In the genomic region with DNA sequence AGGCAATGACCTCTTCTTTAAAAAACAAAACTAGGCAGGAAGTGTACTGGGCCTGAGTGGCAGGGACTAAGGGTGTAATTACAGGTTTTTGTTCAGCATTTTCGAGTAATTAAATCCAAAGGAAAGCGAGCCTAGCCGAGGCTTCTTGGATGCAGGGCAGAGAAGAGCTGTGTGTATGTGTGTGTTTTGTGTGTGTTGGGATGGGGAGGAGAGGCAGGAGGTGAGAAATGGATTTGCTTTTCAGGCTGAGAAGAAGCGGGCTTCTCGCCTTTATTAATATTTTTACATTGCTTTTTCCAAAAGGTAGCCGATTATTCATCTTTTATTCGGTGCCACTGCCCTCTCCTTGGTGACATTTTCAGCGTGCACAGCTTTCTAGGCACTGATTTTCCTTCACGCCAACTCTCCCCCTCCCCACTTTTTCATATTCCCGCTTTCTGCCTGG, we compare ENCODE assay signal across 8 cellular contexts. TPM values are rescaled to one million over a fixed set of nuclear protein-coding genes. Genes with fewer than 3 reads are reported as not detected.
A peak's percentile ranks its signal among the peaks of the same experiment; 100 is the strongest.
DNase-seq lines count a peak whose midpoint lies in the region; ATAC-seq and TF ChIP-seq lines count a peak whose summit lies in the region.

No MANE protein-coding gene starts in this region.

- no peaks in the 10 kb centered on the region for H3K36me3 Mint-ChIP-seq in activated CD8-positive, alpha-beta T cell treated with anti-CD3 and anti-CD28 coated beads for 36 hours (ENCODE audit: low read depth)

- peak overlapping the region; percentile 89 for H3K27ac Mint-ChIP-seq in activated CD8-positive, alpha-beta T cell treated with anti-CD3 and anti-CD28 coated beads for 36 hours

- CTCF ChIA-PET in activated CD8-positive, alpha-beta T cell treated with anti-CD3 and anti-CD28 coated beads for 36 hours (lab: Charles Lee): interaction anchor here (0.9 to 6.7 kb wide), 7 partner anchors 8 to 124 kb away, joined by 3 to 36 read pairs (median 3); a partner anchor contains a TSS

- no peak for ATAC-seq in heart left ventricle
- ATAC-seq in Right ventricle myocardium superior (ENCODE audit: poor library complexity): no peak
- ATAC-seq in activated CD8-positive, alpha-beta T cell treated with anti-CD3 and anti-CD28 coated beads for 36 hours: no peak
- no peak for ATAC-seq in lung (ENCODE audit: insufficient read depth, low FRiP score)
- no peak for ATAC-seq in upper lobe of left lung (ENCODE audit: low FRiP score in 2 of 2)
- ATAC-seq in HG02610 (IDR thresholded peaks at IDR 0.05; ENCODE audit: unreplicated experiment): no peak

- 68 to 78% (median 74%) methylated on average over 10 of the region's 10 CpGs for WGBS in heart left ventricle, 4 donors
- 69 to 72% methylated on average over 10 of the region's 10 CpGs for WGBS in lung, 2 donors
- 73 to 77% methylated on average over 10 of the region's 10 CpGs for WGBS in upper lobe of left lung, 2 donors

- H3K27me3 Mint-ChIP-seq in activated CD8-positive, alpha-beta T cell treated with anti-CD3 and anti-CD28 coated beads for 36 hours: no peaks in the 10 kb centered on the region

- TF ChIP-seq CTCF in heart left ventricle (IDR thresholded peaks at IDR 0.05): no peak
- TF ChIP-seq CTCF in activated CD8-positive, alpha-beta T cell treated with anti-CD3 and anti-CD28 coated beads for 36 hours (IDR thresholded peaks at IDR 0.05): no peak
- TF ChIP-seq CTCF in lung (IDR thresholded peaks at IDR 0.05; ENCODE audit: control extremely low read depth, extremely low read depth): no peak
- no peak for TF ChIP-seq CTCF in upper lobe of left lung (IDR thresholded peaks at IDR 0.05)

- peak overlapping the region in 11 of 12 donors; percentile 41 to 99 (median 97) for H3K27ac ChIP-seq in heart left ventricle
- H3K27ac ChIP-seq in lung (ENCODE audit: low read depth in 1 of 2, low read length in 1 of 2): peak overlapping the region; percentile 6 to 91
- peak overlapping the region; percentile 93 to 100 (median 97) for H3K27ac ChIP-seq in upper lobe of left lung

- H3K9me3 ChIP-seq in heart left ventricle: no peaks in the 10 kb centered on the region
- no peaks in the 10 kb centered on the region for H3K9me3 ChIP-seq in lung (ENCODE audit: control insufficient read depth in 2 of 2, insufficient read depth in 1 of 2, low read length in 1 of 2)
- H3K9me3 ChIP-seq in upper lobe of left lung: no peaks in the 10 kb centered on the region

- TF ChIP-seq EP300 in upper lobe of left lung (IDR thresholded peaks at IDR 0.05): no peak

- peak overlapping the region; percentile 68 for H3K4me3 Mint-ChIP-seq in activated CD8-positive, alpha-beta T cell treated with anti-CD3 and anti-CD28 coated beads for 36 hours

- H3K9me3 Mint-ChIP-seq in activated CD8-positive, alpha-beta T cell treated with anti-CD3 and anti-CD28 coated beads for 36 hours: no peaks in the 10 kb centered on the region

- POLR2A ChIA-PET in activated CD8-positive, alpha-beta T cell treated with anti-CD3 and anti-CD28 coated beads for 36 hours (lab: Charles Lee): interaction anchor here (0.5 to 5.8 kb wide), 8 partner anchors 10 to 1032 kb away, joined by 3 to 42 read pairs (median 4); a partner anchor contains a TSS

- H3K27me3 ChIP-seq in heart left ventricle (no peaks in the 10 kb centered on the region), lung (ENCODE audit: control insufficient read depth, insufficient read depth) (no peaks in the 10 kb centered on the region), upper lobe of left lung (no peaks in the 10 kb centered on the region)

- DNase-seq in heart left ventricle (no peak), Right ventricle myocardium superior (no peak), lung (ENCODE audit: low spot score) (no peak), upper lobe of left lung (no peak), OCI-M2 (lab: John Stamatoyannopoulos, UW; ENCODE audit: unreplicated experiment) (no peak), GM03348 (ENCODE audit: low spot score) (no peak)
- no peak for DNase-seq in activated CD8-positive, alpha-beta T cell treated with anti-CD3 and anti-CD28 coated beads for 36 hours

- H3K36me3 ChIP-seq in heart left ventricle (no peaks in the 10 kb centered on the region), lung (ENCODE audit: control insufficient read depth in 2 of 2, insufficient read depth in 2 of 2, low read length in 2 of 2) (no peaks in the 10 kb centered on the region), upper lobe of left lung (no peaks in the 10 kb centered on the region)

- H3K4me1 ChIP-seq in heart left ventricle (peaks cover 35 to 97% (median 71%) of the 10 kb centered on the region in 12 donors), lung (ENCODE audit: control insufficient read depth in 2 of 2, insufficient read depth in 2 of 2, low read length in 2 of 2) (peaks cover 25 to 41% of the 10 kb centered on the region in 2 donors), upper lobe of left lung (peaks cover 67 to 90% (median 79%) of the 10 kb centered on the region in 4 donors)

- H3K4me1 Mint-ChIP-seq in activated CD8-positive, alpha-beta T cell treated with anti-CD3 and anti-CD28 coated beads for 36 hours (ENCODE audit: low read depth): peaks cover 74% of the 10 kb centered on the region

- H3K4me3 ChIP-seq in heart left ventricle (peak overlapping the region in 1 of 12 donors; percentile 23), lung (no peak overlapping the region), upper lobe of left lung (no peak overlapping the region)

- TF ChIP-seq POLR2A in heart left ventricle (IDR thresholded peaks at IDR 0.05): no peak
- no peak for TF ChIP-seq POLR2A in upper lobe of left lung (IDR thresholded peaks at IDR 0.05)

- intact Hi-C loops in heart left ventricle (cut with DNase I) (no loop called here), Right ventricle myocardium superior (cut with DNase I) (no loop called here)
- intact Hi-C loops in activated CD8-positive, alpha-beta T cell treated with anti-CD3 and anti-CD28 coated beads for 36 hours (cut with micrococcal nuclease): no loop called here

RNA-seq across cellular contexts. Expression of a gene that starts 8.9 kb away (rescaled TPM):
- total RNA-seq in heart left ventricle (10 to 100 TPM; 31.7 to 59.2 (median 36.7) TPM), Right ventricle myocardium superior (38.8 TPM), lung (10 to 100 TPM; 42.4 to 52.4 TPM), upper lobe of left lung (100 to 1,000 TPM in 1 of 6 donors, 10 to 100 TPM in 5; 44.0 to 111 (median 49.6) TPM)
- polyA plus RNA-seq in heart left ventricle (10 to 100 TPM in 1 of 2 donors, 1 to 10 TPM in 1; 7.5 to 24.4 TPM), lung (10 to 100 TPM in 1 of 2 donors, 1 to 10 TPM in 1; 9.3 to 34.8 TPM)
- total RNA-seq in activated CD8-positive, alpha-beta T cell treated with anti-CD3 and anti-CD28 coated beads for 36 hours: 10 to 100 TPM; 36.2 to 37.7 TPM
